9 cellular contexts compared by ENCODE assay signal in the genomic region with DNA sequence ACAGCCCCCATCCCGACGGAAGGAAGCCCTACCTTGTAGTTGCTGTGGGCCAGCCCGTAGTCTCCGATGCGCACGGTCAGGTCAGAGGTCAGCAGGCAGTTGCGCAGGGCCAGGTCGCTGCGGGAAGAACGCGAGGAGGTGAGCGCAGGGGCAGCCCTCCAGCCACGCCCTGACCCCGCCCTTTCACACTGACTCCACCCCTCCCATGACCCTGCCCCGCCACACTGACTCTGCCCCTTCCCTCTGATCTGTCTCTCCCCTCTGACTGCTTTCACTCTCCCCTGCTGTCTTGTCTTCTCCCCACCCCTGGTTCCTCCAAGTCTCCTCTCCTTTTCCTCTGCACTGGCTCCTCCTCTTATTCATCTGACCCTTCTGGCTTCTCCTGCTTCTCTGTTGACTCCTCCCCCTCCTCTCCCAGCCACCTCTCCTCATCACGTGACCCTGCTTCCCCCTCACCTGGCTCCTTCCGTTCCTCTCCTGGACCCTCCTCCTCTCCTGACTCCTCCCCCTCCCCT. TPM values are rescaled to one million over a fixed set of nuclear protein-coding genes. Genes with fewer than 3 reads are reported as not detected.
DNase-seq lines count a peak whose midpoint lies in the region; ATAC-seq and TF ChIP-seq lines count a peak whose summit lies in the region.
"Had no signal": no experiment of that assay in that cellular context is flagged by ENCODE, and none has a peak within 500 bp of the region (broad histone marks: within the 10 kb centered on the region; RNA-seq: fewer than 3 reads in every experiment).

No MANE protein-coding gene starts in this region.

- H3K27ac Mint-ChIP-seq in activated CD4-positive, alpha-beta memory T cell treated with anti-CD3 and anti-CD28 coated beads for 36 hours = peak overlapping the region; percentile 65

- CTCF ChIA-PET in activated CD4-positive, alpha-beta memory T cell treated with anti-CD3 and anti-CD28 coated beads for 36 hours (lab: Charles Lee) = interaction anchor here (1.2 kb wide), 2 partner anchors 11 to 82 kb away, joined by 3 to 7 read pairs; no protein-coding TSS in a partner anchor

- peaks cover 3% of the 10 kb centered on the region for H3K4me1 ChIP-seq in hepatocyte (ENCODE audit: insufficient read depth)

- H3K36me3 ChIP-seq in hepatocyte (replicated peaks; ENCODE audit: insufficient read depth, low read depth) = no peaks in the 10 kb centered on the region

- peak overlapping the region; percentile 40 for H3K27ac ChIP-seq in hepatocyte

- ATAC-seq in HG02798 (IDR thresholded peaks at IDR 0.05; ENCODE audit: poor library complexity, unreplicated experiment) = peak; percentile 33
- no peak for ATAC-seq in HG02623 (IDR thresholded peaks at IDR 0.05; ENCODE audit: unreplicated experiment)
- no peak for ATAC-seq in HG03280 (IDR thresholded peaks at IDR 0.05; ENCODE audit: unreplicated experiment)

- DNase-seq in NCI-H69 (lab: John Stamatoyannopoulos, UW) = peak; percentile 99
- peak; percentile 79 for DNase-seq in activated CD4-positive, alpha-beta memory T cell treated with anti-CD3 and anti-CD28 coated beads for 36 hours
- DNase-seq in hepatocyte (ENCODE audit: low spot score) = peak; percentile 96
- DNase-seq in stimulated activated CD4-positive, alpha-beta T cell treated with anti-CD3 and anti-CD28 coated beads, Interleukin-4, amount 100 ng/mL, for 24 hours = peak; percentile 48
- DNase-seq in hepatic stellate cell (ENCODE audit: low spot score) = no peak

- H3K27me3 ChIP-seq in hepatocyte = no peaks in the 10 kb centered on the region

- H3K4me3 ChIP-seq in hepatocyte = peak overlapping the region; percentile 23

- no peak for TF ChIP-seq CTCF in hepatocyte (IDR thresholded peaks at IDR 0.05; ENCODE audit: poor library complexity)

- POLR2A ChIA-PET in activated CD4-positive, alpha-beta memory T cell treated with anti-CD3 and anti-CD28 coated beads for 36 hours (lab: Charles Lee) = interaction anchor here (0.6 kb wide), 1 partner anchor 1179 kb away, joined by 3 read pairs; no protein-coding TSS in a partner anchor

- no peaks in the 10 kb centered on the region for H3K9me3 Mint-ChIP-seq in activated CD4-positive, alpha-beta memory T cell treated with anti-CD3 and anti-CD28 coated beads for 36 hours

- H4K20me1 ChIP-seq in hepatocyte (ENCODE audit: insufficient read depth, poor library complexity, severe bottlenecking) = no peaks in the 10 kb centered on the region

- no peaks in the 10 kb centered on the region for H3K36me3 Mint-ChIP-seq in activated CD4-positive, alpha-beta memory T cell treated with anti-CD3 and anti-CD28 coated beads for 36 hours

- H3K9me3 ChIP-seq in hepatocyte (ENCODE audit: low read depth) = no peaks in the 10 kb centered on the region

- H3K27me3 Mint-ChIP-seq in activated CD4-positive, alpha-beta memory T cell treated with anti-CD3 and anti-CD28 coated beads for 36 hours = peaks cover 19% of the 10 kb centered on the region

- peaks cover 13% of the 10 kb centered on the region for H3K4me1 Mint-ChIP-seq in activated CD4-positive, alpha-beta memory T cell treated with anti-CD3 and anti-CD28 coated beads for 36 hours (ENCODE audit: low read depth)

- no peak overlapping the region for H2AFZ ChIP-seq in hepatocyte

- peaks cover 2% of the 10 kb centered on the region for H3K79me2 ChIP-seq in hepatocyte

- 4% methylated on average over 13 of the region's 17 CpGs for WGBS in hepatocyte (ENCODE audit: low lambda C conversion rate, missing lambda C conversion rate)

- H3K4me2 ChIP-seq in hepatocyte = peak overlapping the region; percentile 87

- peak overlapping the region; percentile 62 for H3K4me3 Mint-ChIP-seq in activated CD4-positive, alpha-beta memory T cell treated with anti-CD3 and anti-CD28 coated beads for 36 hours

- intact Hi-C loops in activated CD4-positive, alpha-beta memory T cell treated with anti-CD3 and anti-CD28 coated beads for 36 hours (cut with micrococcal nuclease) = no loop called here

- no peaks in the 10 kb centered on the region for H3K9me2 ChIP-seq in hepatocyte (replicated peaks; ENCODE audit: insufficient read depth)

RNA-seq across cellular contexts. Expression of gene LMTK3, which starts 10.1 kb away (rescaled TPM):
- total RNA-seq in activated CD4-positive, alpha-beta memory T cell treated with anti-CD3 and anti-CD28 coated beads for 36 hours = 1 to 10 TPM; 3.6 to 3.8 TPM
- 2.1 and 3.7 TPM in 2 replicates for total RNA-seq in hepatocyte
- 1.3 and 2.1 TPM in 2 replicates for polyA plus RNA-seq in hepatocyte
- total RNA-seq: lung microvascular endothelial cell had no signal

RNA-seq across cellular contexts. Expression of gene CYTH2, which starts 32.3 kb away (rescaled TPM):
- total RNA-seq in activated CD4-positive, alpha-beta memory T cell treated with anti-CD3 and anti-CD28 coated beads for 36 hours = 10 to 100 TPM; 31.5 to 33.6 TPM
- total RNA-seq in hepatocyte = 63.1 and 69.6 TPM in 2 replicates
- 80.1 and 106 TPM in 2 replicates for polyA plus RNA-seq in hepatocyte

RNA-seq across cellular contexts. Expression of gene KCNJ14, which starts 46.1 kb away (rescaled TPM):
- 1 to 10 TPM; 1.2 TPM for total RNA-seq in activated CD4-positive, alpha-beta memory T cell treated with anti-CD3 and anti-CD28 coated beads for 36 hours
- 0.12 and 0.70 TPM in 2 replicates for total RNA-seq in hepatocyte
- polyA plus RNA-seq in hepatocyte = 0.32 and 1.1 TPM in 2 replicates

RNA-seq across cellular contexts. Expression of gene SULT2B1, which starts 50.5 kb away (rescaled TPM):
- not detected for total RNA-seq in activated CD4-positive, alpha-beta memory T cell treated with anti-CD3 and anti-CD28 coated beads for 36 hours
- not detected in 2 replicates for total RNA-seq in hepatocyte
- 0.43 and 0.79 TPM in 2 replicates for polyA plus RNA-seq in hepatocyte
- total RNA-seq: lung microvascular endothelial cell had no signal

RNA-seq across cellular contexts. Expression of gene GRWD1, which starts 55.7 kb away (rescaled TPM):
- total RNA-seq in activated CD4-positive, alpha-beta memory T cell treated with anti-CD3 and anti-CD28 coated beads for 36 hours = 10 to 100 TPM; 38.8 to 45.3 TPM
- total RNA-seq in hepatocyte = 25.2 and 25.9 TPM in 2 replicates
- polyA plus RNA-seq in hepatocyte = 33.1 and 36.6 TPM in 2 replicates
